ENCODE assay signal across 17 cellular contexts in the genomic region with DNA sequence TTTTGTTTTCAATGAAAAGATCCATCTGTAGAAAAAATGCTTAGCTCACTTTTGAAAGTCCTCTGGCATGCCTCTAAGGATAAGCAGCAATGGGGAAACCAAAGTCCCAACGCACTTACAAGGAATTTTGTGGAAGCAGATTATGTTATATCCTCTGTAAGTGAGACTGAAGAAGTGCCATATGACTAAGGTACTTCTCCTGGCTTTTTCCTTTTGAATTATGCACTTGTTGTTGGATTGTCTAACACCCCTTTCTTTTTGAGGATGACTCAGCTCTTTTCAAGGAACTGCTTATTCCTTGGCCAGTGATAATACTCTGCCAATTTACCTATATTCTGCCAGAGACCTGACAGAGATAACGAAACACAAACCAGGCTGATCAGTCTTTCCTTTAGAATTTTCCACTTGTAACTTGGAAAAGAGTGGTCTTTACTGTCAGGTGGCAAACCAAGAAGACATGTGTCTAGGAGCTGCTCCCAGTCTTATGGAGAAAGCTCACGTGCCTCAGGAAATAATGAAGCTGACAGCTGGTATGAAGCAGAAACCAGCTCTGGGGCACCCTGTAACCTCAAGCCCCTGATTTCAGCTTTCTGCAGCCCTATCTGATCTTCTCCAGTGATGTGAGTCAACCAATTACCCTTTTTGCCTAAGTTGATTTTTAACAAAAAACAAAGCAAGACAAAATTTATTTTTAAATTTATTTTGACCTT.
"Had no signal": no experiment of that assay in that cellular context is flagged by ENCODE, and none has a peak within 500 bp of the region (broad histone marks: within the 10 kb centered on the region; RNA-seq: fewer than 3 reads in every experiment).

No MANE protein-coding gene starts in this region.

- H3K4me1 ChIP-seq: left lung, uterus had no signal

- H3K27ac ChIP-seq: dorsolateral prefrontal cortex, left lung, tibial artery, uterus had no signal

- H3K27me3 ChIP-seq: left lung, tibial artery, uterus had no signal

- DNase-seq: activated CD4-positive, alpha-beta T cell treated with anti-CD3 and anti-CD28 coated beads for 36 hours; activated CD4-positive, alpha-beta T cell treated with anti-CD3 and anti-CD28 coated beads, Interleukin-2, amount 50 U/mL, for 48 hours; activated gamma-delta T cell treated with Interleukin-2 at 50 U/mL for 16 hours; amygdala; caudate nucleus; dorsolateral prefrontal cortex; hypothalamus; kidney; left lung; stimulated activated CD4-positive, alpha-beta T cell treated with anti-CD3 and anti-CD28 coated beads, Interleukin-12 subunit alpha, Interleukin-12 subunit beta, amount 100 ng/mL, for 4 hours; stimulated activated CD4-positive, alpha-beta T cell treated with anti-CD3 and anti-CD28 coated beads, Interleukin-1b, Interleukin-23, amount 100 ng/mL, for 48 hours; stimulated activated naive CD4-positive, alpha-beta T cell treated with Interleukin-2 at 50 U/mL for 16 hours; substantia nigra; T-helper 2 cell; tibial artery; uterus had no signal

- H3K4me3 ChIP-seq: dorsolateral prefrontal cortex, left lung, tibial artery, uterus had no signal

- ATAC-seq: activated CD4-positive, alpha-beta T cell treated with anti-CD3 and anti-CD28 coated beads for 36 hours; left lung; WTC11 had no signal

- H3K36me3 ChIP-seq: left lung, tibial artery, uterus had no signal

- H3K9me3 ChIP-seq: left lung, uterus had no signal
